Comparison of ENCODE assay signal across 1 cellular context in genomic region chr3:135314227-135314626, GRCh38.
TF ChIP-seq lines count a peak whose summit lies in the region.

No MANE protein-coding gene starts in this region.

TF ChIP-seq in GM12878, 131 proteins besides CTCF, POLR2A, EP300 and RAD21 (continued from another document):
- TF ChIP-seq ZBTB40 (IDR thresholded peaks at IDR 0.05; ENCODE audit: borderline replicate concordance): no peak
- no peak for TF ChIP-seq ASH2L (IDR thresholded peaks at IDR 0.05; ENCODE audit: borderline replicate concordance, low read depth)
TF ChIP-seq in GM12878: peak in this region for 2.
